1 cellular context compared by ENCODE assay signal in genomic region chr17:44176671-44177501, GRCh38.
TF ChIP-seq lines count a peak whose summit lies in the region.

No MANE protein-coding gene starts in this region.

TF ChIP-seq in H1, 55 proteins besides CTCF, POLR2A, EP300 and RAD21:
- no peak for TF ChIP-seq BACH1 (IDR thresholded peaks at IDR 0.05; ENCODE audit: low read length)
- TF ChIP-seq SIRT6 (IDR thresholded peaks at IDR 0.05; ENCODE audit: low read length): no peak
- TF ChIP-seq JUND (IDR thresholded peaks at IDR 0.05; ENCODE audit: low read length): no peak
- no peak for TF ChIP-seq PHF8 (conservative IDR thresholded peaks at IDR 0.05; ENCODE audit: low read depth, low read length)
- TF ChIP-seq TAF1 (IDR thresholded peaks at IDR 0.05; ENCODE audit: low read depth, low read length): no peak
- TF ChIP-seq TEAD4 (IDR thresholded peaks at IDR 0.05; ENCODE audit: low read depth, low read length): no peak
- no peak for TF ChIP-seq FOSL1 (IDR thresholded peaks at IDR 0.05; ENCODE audit: insufficient read depth, low read depth, low read length)
- no peak for TF ChIP-seq RNF2 (IDR thresholded peaks at IDR 0.05; ENCODE audit: borderline replicate concordance, low read depth, low read length, missing control alignments, poor library complexity, severe bottlenecking)
- no peak for TF ChIP-seq BRCA1 (IDR thresholded peaks at IDR 0.05; ENCODE audit: low read depth, low read length)
- no peak for TF ChIP-seq TBP (IDR thresholded peaks at IDR 0.05; ENCODE audit: low read depth, low read length)
- TF ChIP-seq CHD2 (IDR thresholded peaks at IDR 0.05; ENCODE audit: low read length): no peak
- TF ChIP-seq ASH2L (IDR thresholded peaks at IDR 0.05; ENCODE audit: low read length): no peak
- no peak for TF ChIP-seq E2F6 (IDR thresholded peaks at IDR 0.05)
- TF ChIP-seq KDM4A (IDR thresholded peaks at IDR 0.05; ENCODE audit: low read depth, low read length, severe bottlenecking): no peak
- no peak for TF ChIP-seq NRF1 (IDR thresholded peaks at IDR 0.05; ENCODE audit: low read depth, low read length)
- TF ChIP-seq HDAC2 (IDR thresholded peaks at IDR 0.05; ENCODE audit: borderline replicate concordance in 1 of 2, low read depth in 2 of 2, low read length in 2 of 2): no peak
- TF ChIP-seq CBX8 (IDR thresholded peaks at IDR 0.05; ENCODE audit: borderline replicate concordance, low read depth, low read length): no peak
- no peak for TF ChIP-seq TCF12 (IDR thresholded peaks at IDR 0.05; ENCODE audit: low read depth, low read length)
- TF ChIP-seq RXRA (IDR thresholded peaks at IDR 0.05; ENCODE audit: insufficient read depth, low read depth, low read length): no peak
